9 cellular contexts compared by ENCODE assay signal in genomic region chr9:91033802-91034201, GRCh38.
DNase-seq lines count a peak whose midpoint lies in the region; ATAC-seq and TF ChIP-seq lines count a peak whose summit lies in the region.
"Had no signal": no experiment of that assay in that cellular context is flagged by ENCODE, and none has a peak within 500 bp of the region (broad histone marks: within the 10 kb centered on the region; RNA-seq: fewer than 3 reads in every experiment).

No MANE protein-coding gene starts in this region.

- H3K4me3 ChIP-seq in coronary artery: no peak overlapping the region
- H3K4me3 ChIP-seq: BLaER1 treated with 17β-estradiol and CSF1 and Interleukin-3, amounts not matched to agents 10 nM and 100 nM had no signal

- H3K27ac ChIP-seq in coronary artery: no peak overlapping the region
- H3K27ac ChIP-seq: BLaER1 treated with 17β-estradiol and CSF1 and Interleukin-3, amounts not matched to agents 10 nM and 100 nM had no signal

- ATAC-seq in HG03571 (IDR thresholded peaks at IDR 0.05; ENCODE audit: unreplicated experiment): no peak

- TF ChIP-seq CTCF in coronary artery (IDR thresholded peaks at IDR 0.05): no peak

- DNase-seq in NCI-H748 (lab: John Stamatoyannopoulos, UW; ENCODE audit: unreplicated experiment) (peak; percentile 6), NCI-H748 treated with DMSO at 0.1 percent for 48 hours (lab: John Stamatoyannopoulos, UW) (no peak), coronary artery (ENCODE audit: low spot score) (peak; percentile 67), NCI-H1105 treated with DMSO at 0.1 percent for 48 hours (lab: John Stamatoyannopoulos, UW) (no peak), 8988T (no peak)
- DNase-seq in activated CD4-positive, alpha-beta T cell treated with anti-CD3 and anti-CD28 coated beads for 1 hour: peak; percentile 24
- DNase-seq in stimulated activated CD4-positive, alpha-beta T cell treated with anti-CD3 and anti-CD28 coated beads, Interleukin-12 subunit alpha, Interleukin-12 subunit beta, amount 100 ng/mL, for 48 hours (ENCODE audit: low read depth in 2 of 3, low spot score in 1 of 3): peak; percentile 68 to 83 (median 79)

Comparison
In these comparisons a context has a peak if more than half of its experiments do, and no peak if none do; other contexts are left out.
1. DNase-seq: peak in NCI-H748 (single experiment), activated CD4-positive, alpha-beta T cell treated with anti-CD3 and anti-CD28 coated beads for 1 hour (single experiment), coronary artery (single experiment) and stimulated activated CD4-positive, alpha-beta T cell treated with anti-CD3 and anti-CD28 coated beads, Interleukin-12 subunit alpha, Interleukin-12 subunit beta, amount 100 ng/mL, for 48 hours (3 of 3); none in NCI-H748 treated with DMSO at 0.1 percent for 48 hours (single experiment), NCI-H1105 treated with DMSO at 0.1 percent for 48 hours (single experiment) and 8988T (single experiment).